In the genomic region with DNA sequence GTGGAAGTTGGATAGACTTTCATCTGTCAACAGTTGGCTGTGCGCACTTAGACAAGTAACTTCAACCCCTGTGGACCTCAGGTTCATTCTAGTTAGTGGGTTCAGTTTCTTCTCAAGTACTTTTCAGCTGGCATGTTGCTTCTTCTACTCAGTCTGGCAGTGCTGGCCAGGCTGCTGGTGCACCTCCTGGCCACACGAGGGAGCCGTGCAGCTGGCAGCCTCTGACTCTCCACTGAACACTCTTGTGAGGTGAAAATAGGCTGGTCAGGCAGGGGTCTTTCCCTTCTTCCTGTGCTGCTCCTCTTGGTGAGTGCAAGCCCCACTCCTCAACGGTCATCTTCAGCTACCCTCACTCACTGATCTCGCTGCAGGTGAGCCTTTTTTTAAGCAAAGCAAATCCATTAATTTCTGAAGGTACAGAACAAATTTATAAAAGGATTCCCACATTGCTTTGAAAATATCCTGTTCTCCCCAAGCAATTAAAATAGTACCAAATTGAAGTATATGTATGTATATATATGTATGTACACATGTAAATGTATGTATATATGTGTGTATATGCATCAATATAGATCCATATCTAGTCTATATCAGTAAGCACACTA, we compare ENCODE assay signal across 8 cellular contexts. TPM values are rescaled to one million over a fixed set of nuclear protein-coding genes. Genes with fewer than 3 reads are reported as not detected.
DNase-seq lines count a peak whose midpoint lies in the region; ATAC-seq and TF ChIP-seq lines count a peak whose summit lies in the region.

No MANE protein-coding gene starts in this region.

- H3K9me3 Mint-ChIP-seq in Caco-2 (ENCODE audit: unreplicated experiment): no peaks in the 10 kb centered on the region

- no peak overlapping the region for H3K9ac ChIP-seq in adipocyte (ENCODE audit: low read length)

- intact Hi-C loops in Caco-2 (cut with micrococcal nuclease; ENCODE audit: unreplicated experiment): loop anchor here (1.0 to 5.0 kb wide), 2 partner anchors 37 to 62 kb away; no protein-coding TSS in a partner anchor

- no peak overlapping the region for H3K27ac Mint-ChIP-seq in Caco-2 (ENCODE audit: unreplicated experiment)

- peaks cover 2% of the 10 kb centered on the region for H3K27me3 Mint-ChIP-seq in Caco-2 (ENCODE audit: insufficient read depth, unreplicated experiment)

- CTCF ChIA-PET in Caco-2 (lab: Charles Lee): interaction anchor here (0.7 kb wide), 1 partner anchor 1573 kb away, joined by 5 read pairs; no protein-coding TSS in a partner anchor

- H3K36me3 ChIP-seq in Caco-2 (ENCODE audit: control insufficient read depth, insufficient read depth, low read length) (no peaks in the 10 kb centered on the region), adipocyte (ENCODE audit: control insufficient read depth, insufficient read depth, low read length, severe bottlenecking) (no peaks in the 10 kb centered on the region)

- no peak overlapping the region for H3K4me3 ChIP-seq in Caco-2 (ENCODE audit: low read depth, low read length)
- H3K4me3 ChIP-seq in adipocyte (ENCODE audit: low read length): no peak overlapping the region

- no TSS peak for BruUV-seq in Caco-2 (replicated peaks; lab: Mats Ljungman, UMichigan)

- H3K9me3 ChIP-seq in Caco-2 (no peaks in the 10 kb centered on the region), adipocyte (ENCODE audit: control insufficient read depth, low read length) (no peaks in the 10 kb centered on the region)

- DNase-seq in Caco-2 (peak; percentile 42 to 58), HUDEP-2 (lab: John Stamatoyannopoulos, UW; ENCODE audit: unreplicated experiment in 76 of 76) (peak in 41 of 76 experiments; percentile 0 to 39 (median 6)), adipocyte (ENCODE audit: low read depth) (peak; percentile 59), hepatic stellate cell (ENCODE audit: low spot score) (peak; percentile 50), smooth muscle cell of the brain vasculature (ENCODE audit: low read depth, low spot score) (peak; percentile 12), inferior parietal cortex (ENCODE audit: extremely low spot score) (no peak)

- H3K4me3 Mint-ChIP-seq in Caco-2 (ENCODE audit: unreplicated experiment): no peak overlapping the region

- ATAC-seq in GM19452 (IDR thresholded peaks at IDR 0.05; ENCODE audit: unreplicated experiment) (peak; percentile 67), SK-N-SH treated with all-trans-retinoic acid at 6 μM for 48 hours (peak; percentile 99)

- no peaks in the 10 kb centered on the region for H3K36me3 Mint-ChIP-seq in Caco-2 (ENCODE audit: insufficient read depth, unreplicated experiment)

- POLR2A ChIA-PET in Caco-2 (lab: Charles Lee): no interaction called here

- peak; percentile 68 to 88 for TF ChIP-seq CTCF in Caco-2 (IDR thresholded peaks at IDR 0.05; ENCODE audit: insufficient read depth in 1 of 2, low read depth in 1 of 2, low read length in 1 of 2, severe bottlenecking in 1 of 2, unreplicated experiment in 1 of 2)

- H3K27me3 ChIP-seq in Caco-2 (replicated peaks; ENCODE audit: control insufficient read depth, insufficient read depth, low read length): no peaks in the 10 kb centered on the region
- peaks cover 16% of the 10 kb centered on the region for H3K27me3 ChIP-seq in adipocyte (replicated peaks; ENCODE audit: control insufficient read depth, insufficient read depth, low read length)

- H3K4me1 ChIP-seq in Caco-2: peaks cover 6% of the 10 kb centered on the region; the same call in 1 of the 2 replicates
- H3K4me1 ChIP-seq in adipocyte (ENCODE audit: control insufficient read depth, insufficient read depth, low read length): no peaks in the 10 kb centered on the region

- H3K4me1 Mint-ChIP-seq in Caco-2 (ENCODE audit: low read depth, unreplicated experiment): no peaks in the 10 kb centered on the region

TF ChIP-seq in SK-N-SH treated with all-trans-retinoic acid at 6 μM for 48 hours, 23 proteins besides CTCF, POLR2A, EP300 and RAD21:
- TF ChIP-seq ARNTL (CRISPR knock-in tag; IDR thresholded peaks at IDR 0.05; ENCODE audit: borderline replicate concordance, low read depth) (no peak), BACH2 (CRISPR knock-in tag; IDR thresholded peaks at IDR 0.05; ENCODE audit: borderline replicate concordance) (no peak), TOX (CRISPR knock-in tag; IDR thresholded peaks at IDR 0.05; ENCODE audit: borderline replicate concordance) (no peak), ESRRG (CRISPR knock-in tag; IDR thresholded peaks at IDR 0.05) (no peak), PPARA (CRISPR knock-in tag; IDR thresholded peaks at IDR 0.05; ENCODE audit: borderline replicate concordance) (no peak), GLIS3 (CRISPR knock-in tag; IDR thresholded peaks at IDR 0.05) (no peak), TCF4 (CRISPR knock-in tag; IDR thresholded peaks at IDR 0.05; ENCODE audit: borderline replicate concordance) (no peak), ZNF70 (CRISPR knock-in tag; IDR thresholded peaks at IDR 0.05) (no peak), ZC3H10 (CRISPR knock-in tag; IDR thresholded peaks at IDR 0.05) (no peak), ZFP3 (CRISPR knock-in tag; IDR thresholded peaks at IDR 0.05) (no peak)
- TF ChIP-seq, protein P1, sequence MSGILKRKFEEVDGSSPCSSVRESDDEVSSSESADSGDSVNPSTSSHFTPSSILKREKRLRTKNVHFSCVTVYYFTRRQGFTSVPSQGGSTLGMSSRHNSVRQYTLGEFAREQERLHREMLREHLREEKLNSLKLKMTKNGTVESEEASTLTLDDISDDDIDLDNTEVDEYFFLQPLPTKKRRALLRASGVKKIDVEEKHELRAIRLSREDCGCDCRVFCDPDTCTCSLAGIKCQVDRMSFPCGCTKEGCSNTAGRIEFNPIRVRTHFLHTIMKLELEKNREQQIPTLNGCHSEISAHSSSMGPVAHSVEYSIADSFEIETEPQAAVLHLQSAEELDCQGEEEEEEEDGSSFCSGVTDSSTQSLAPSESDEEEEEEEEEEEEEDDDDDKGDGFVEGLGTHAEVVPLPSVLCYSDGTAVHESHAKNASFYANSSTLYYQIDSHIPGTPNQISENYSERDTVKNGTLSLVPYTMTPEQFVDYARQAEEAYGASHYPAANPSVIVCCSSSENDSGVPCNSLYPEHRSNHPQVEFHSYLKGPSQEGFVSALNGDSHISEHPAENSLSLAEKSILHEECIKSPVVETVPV (CRISPR knock-in tag; IDR thresholded peaks at IDR 0.05): no peak
- TF ChIP-seq, protein P2, sequence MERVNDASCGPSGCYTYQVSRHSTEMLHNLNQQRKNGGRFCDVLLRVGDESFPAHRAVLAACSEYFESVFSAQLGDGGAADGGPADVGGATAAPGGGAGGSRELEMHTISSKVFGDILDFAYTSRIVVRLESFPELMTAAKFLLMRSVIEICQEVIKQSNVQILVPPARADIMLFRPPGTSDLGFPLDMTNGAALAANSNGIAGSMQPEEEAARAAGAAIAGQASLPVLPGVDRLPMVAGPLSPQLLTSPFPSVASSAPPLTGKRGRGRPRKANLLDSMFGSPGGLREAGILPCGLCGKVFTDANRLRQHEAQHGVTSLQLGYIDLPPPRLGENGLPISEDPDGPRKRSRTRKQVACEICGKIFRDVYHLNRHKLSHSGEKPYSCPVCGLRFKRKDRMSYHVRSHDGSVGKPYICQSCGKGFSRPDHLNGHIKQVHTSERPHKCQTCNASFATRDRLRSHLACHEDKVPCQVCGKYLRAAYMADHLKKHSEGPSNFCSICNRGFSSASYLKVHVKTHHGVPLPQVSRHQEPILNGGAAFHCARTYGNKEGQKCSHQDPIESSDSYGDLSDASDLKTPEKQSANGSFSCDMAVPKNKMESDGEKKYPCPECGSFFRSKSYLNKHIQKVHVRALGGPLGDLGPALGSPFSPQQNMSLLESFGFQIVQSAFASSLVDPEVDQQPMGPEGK (CRISPR knock-in tag; IDR thresholded peaks at IDR 0.05; ENCODE audit: borderline replicate concordance): no peak
TF ChIP-seq in SK-N-SH treated with all-trans-retinoic acid at 6 μM for 48 hours: peak in this region for 0.

RNA-seq across cellular contexts. Expression of a gene that starts 30.6 kb away (rescaled TPM):
- total RNA-seq in Caco-2 (2022): 0.65 and 0.84 TPM in 2 replicates
